13 cellular contexts compared by ENCODE assay signal in the genomic region with DNA sequence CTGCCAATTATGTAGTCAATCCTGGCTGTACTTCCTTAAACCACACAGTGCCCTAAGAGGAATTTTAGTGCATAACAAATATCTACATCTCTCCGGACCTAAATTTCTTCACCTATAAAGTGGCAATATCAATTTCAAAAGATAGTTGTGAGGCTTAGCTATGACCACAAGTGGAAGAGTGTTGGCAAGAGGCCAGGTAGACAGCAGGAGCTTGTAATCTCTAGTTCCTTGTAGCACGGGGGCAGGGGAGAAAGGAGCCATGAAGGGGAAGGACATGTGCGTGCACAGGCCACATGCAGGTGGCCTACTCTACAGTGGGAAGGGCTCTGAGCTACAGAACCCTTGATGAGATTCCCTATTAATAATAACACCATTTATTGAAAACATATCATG.
DNase-seq lines count a peak whose midpoint lies in the region; ATAC-seq and TF ChIP-seq lines count a peak whose summit lies in the region.
"Had no signal": no experiment of that assay in that cellular context is flagged by ENCODE, and none has a peak within 500 bp of the region (broad histone marks: within the 10 kb centered on the region; RNA-seq: fewer than 3 reads in every experiment).

No MANE protein-coding gene starts in this region.

- no peak overlapping the region for H2BK5ac ChIP-seq in mesendoderm (ENCODE audit: low read length)

- no peaks in the 10 kb centered on the region for H3K36me3 Mint-ChIP-seq in osteocyte (ENCODE audit: unreplicated experiment)
- H3K36me3 Mint-ChIP-seq: activated naive CD4-positive, alpha-beta T cell treated with anti-CD3 and anti-CD28 coated beads, Interleukin-2, amount 50 U/mL, for 24 hours had no signal

- H4K8ac ChIP-seq in mesendoderm (ENCODE audit: low read depth, low read length), result no peak overlapping the region

- H3K4me1 ChIP-seq in mesendoderm (ENCODE audit: control insufficient read depth, low read depth, low read length), result no peaks in the 10 kb centered on the region

- no peak overlapping the region for H3K18ac ChIP-seq in mesendoderm (ENCODE audit: low read length)

- H3K27ac ChIP-seq in mesendoderm (ENCODE audit: low read depth, low read length), result no peak overlapping the region
- H3K27ac ChIP-seq: BLaER1 treated with 17β-estradiol and CSF1 and Interleukin-3, amounts not matched to agents 10 nM and 100 nM had no signal

- H2BK15ac ChIP-seq in mesendoderm (replicated peaks; ENCODE audit: low read depth), result no peak overlapping the region

- no peak overlapping the region for H3K23ac ChIP-seq in mesendoderm (ENCODE audit: low read length)

- H2AK5ac ChIP-seq in mesendoderm (ENCODE audit: low read length), result no peak overlapping the region

- in situ Hi-C loops in KBM-7 (cut with MboI; ENCODE audit: low pct_unique_long_range_greater_than_20kb, low sequenced_read_pairs), result no loop called here

- H3K4me3 ChIP-seq in fibroblast of mammary gland (ENCODE audit: control insufficient read depth, low read depth, low read length), result no peak overlapping the region
- H3K4me3 ChIP-seq in mesendoderm (ENCODE audit: low read length), result no peak overlapping the region
- H3K4me3 ChIP-seq: BLaER1 treated with 17β-estradiol and CSF1 and Interleukin-3, amounts not matched to agents 10 nM and 100 nM had no signal

- no peak overlapping the region for H2BK120ac ChIP-seq in mesendoderm (ENCODE audit: low read depth, low read length)

- peak; percentile 49 for DNase-seq in DMS53 (lab: John Stamatoyannopoulos, UW)
- DNase-seq in KBM-7, result peak; percentile 62
- peak; percentile 84 for DNase-seq in NCI-H82 treated with DMSO at 0.1 percent for 48 hours (lab: John Stamatoyannopoulos, UW; ENCODE audit: unreplicated experiment)
- DNase-seq in fibroblast of mammary gland (ENCODE audit: low read depth), result peak; percentile 26
- no peak for DNase-seq in osteocyte (ENCODE audit: extremely low spot score, unreplicated experiment)
- no peak for DNase-seq in mesendoderm
- DNase-seq: activated CD8-positive, alpha-beta memory T cell treated with anti-CD3 and anti-CD28 coated beads for 24 hours; NCI-H1092 had no signal

- no peaks in the 10 kb centered on the region for H3K9me3 Mint-ChIP-seq in osteocyte (ENCODE audit: unreplicated experiment)
- H3K9me3 Mint-ChIP-seq: activated naive CD4-positive, alpha-beta T cell treated with anti-CD3 and anti-CD28 coated beads, Interleukin-2, amount 50 U/mL, for 24 hours had no signal

- ATAC-seq in HG03280 (IDR thresholded peaks at IDR 0.05; ENCODE audit: unreplicated experiment) (no peak), GM19035 (IDR thresholded peaks at IDR 0.05; ENCODE audit: unreplicated experiment) (no peak)
- ATAC-seq: Panc1 had no signal

- H3K27ac Mint-ChIP-seq in osteocyte (ENCODE audit: unreplicated experiment), result no peak overlapping the region
- H3K27ac Mint-ChIP-seq: activated naive CD4-positive, alpha-beta T cell treated with anti-CD3 and anti-CD28 coated beads, Interleukin-2, amount 50 U/mL, for 24 hours had no signal

- H3K9ac ChIP-seq in mesendoderm (ENCODE audit: low read length), result no peak overlapping the region
- H3K9ac ChIP-seq: BLaER1 treated with 17β-estradiol and CSF1 and Interleukin-3, amounts not matched to agents 10 nM and 100 nM had no signal

- H3K27me3 ChIP-seq in mesendoderm (ENCODE audit: insufficient read depth, low read length, poor library complexity), result no peaks in the 10 kb centered on the region
- H3K27me3 ChIP-seq: BLaER1 treated with 17β-estradiol and CSF1 and Interleukin-3, amounts not matched to agents 10 nM and 100 nM had no signal

- no CpG with 5 or more reads among the region's 3 CpGs for WGBS in mesendoderm (ENCODE audit: extremely low coverage, insufficient coverage, low lambda C conversion rate)

- no peaks in the 10 kb centered on the region for H3K36me3 ChIP-seq in mesendoderm (ENCODE audit: control insufficient read depth, insufficient read depth, low read length)
- H3K36me3 ChIP-seq: BLaER1 treated with 17β-estradiol and CSF1 and Interleukin-3, amounts not matched to agents 10 nM and 100 nM had no signal

- peaks cover 59% of the 10 kb centered on the region for H3K27me3 Mint-ChIP-seq in osteocyte (ENCODE audit: unreplicated experiment)

- no peak overlapping the region for H3K56ac ChIP-seq in mesendoderm (ENCODE audit: low read length)

- H3K79me1 ChIP-seq in mesendoderm (ENCODE audit: low read length), result no peaks in the 10 kb centered on the region

- H3K4me2 ChIP-seq in mesendoderm (ENCODE audit: low read length), result no peak overlapping the region
- H3K4me2 ChIP-seq: BLaER1 treated with 17β-estradiol and CSF1 and Interleukin-3, amounts not matched to agents 10 nM and 100 nM had no signal

- H3K4me3 Mint-ChIP-seq in osteocyte (ENCODE audit: unreplicated experiment), result no peak overlapping the region
- H3K4me3 Mint-ChIP-seq: activated naive CD4-positive, alpha-beta T cell treated with anti-CD3 and anti-CD28 coated beads, Interleukin-2, amount 50 U/mL, for 24 hours had no signal

- H3K4ac ChIP-seq in mesendoderm (ENCODE audit: low read depth, low read length), result no peak overlapping the region

- H3K79me2 ChIP-seq in mesendoderm (ENCODE audit: control insufficient read depth, insufficient read depth, low read length), result no peaks in the 10 kb centered on the region

- no peak for TF ChIP-seq CTCF in fibroblast of mammary gland (conservative IDR thresholded peaks at IDR 0.05; ENCODE audit: control insufficient read depth, insufficient read depth, low read depth, low read length)
- no peak for TF ChIP-seq CTCF in osteocyte (IDR thresholded peaks at IDR 0.05)

- no peak overlapping the region for H4K5ac ChIP-seq in mesendoderm (ENCODE audit: low read length)

- H3K4me1 Mint-ChIP-seq in osteocyte (ENCODE audit: unreplicated experiment), result peaks cover 7% of the 10 kb centered on the region
- H3K4me1 Mint-ChIP-seq: activated naive CD4-positive, alpha-beta T cell treated with anti-CD3 and anti-CD28 coated beads, Interleukin-2, amount 50 U/mL, for 24 hours had no signal

Comparison
In these comparisons a context has a peak if more than half of its experiments do, and no peak if none do; other contexts are left out.
1. DNase-seq: peak in DMS53 (single experiment), KBM-7 (single experiment), NCI-H82 treated with DMSO at 0.1 percent for 48 hours (single experiment) and fibroblast of mammary gland (single experiment); none in osteocyte (single experiment) and mesendoderm (single experiment).